ENCODE assay signal across 1 cellular context in the genomic region with DNA sequence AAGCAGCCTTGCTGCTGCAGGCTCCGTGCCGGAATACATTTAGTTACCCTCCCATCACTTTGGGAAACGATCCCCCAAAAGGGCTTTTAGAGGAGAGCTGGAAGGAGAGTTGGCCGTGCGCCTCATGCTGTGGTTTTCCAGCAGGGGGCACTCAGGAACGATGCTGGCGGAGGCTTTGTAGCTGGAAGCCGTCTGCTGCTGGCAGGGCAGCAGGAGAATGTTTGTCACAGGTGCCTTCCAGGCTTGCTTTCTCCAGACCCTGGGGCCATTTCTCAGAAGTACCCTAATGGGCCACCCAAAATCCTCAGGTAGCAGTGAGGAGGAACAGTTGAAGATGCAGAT.
TF ChIP-seq lines count a peak whose summit lies in the region.

No MANE protein-coding gene starts in this region.

TF ChIP-seq in GM23338, 12 proteins besides CTCF, POLR2A, EP300 and RAD21 (continued from another document):
- TF ChIP-seq, protein P1, sequence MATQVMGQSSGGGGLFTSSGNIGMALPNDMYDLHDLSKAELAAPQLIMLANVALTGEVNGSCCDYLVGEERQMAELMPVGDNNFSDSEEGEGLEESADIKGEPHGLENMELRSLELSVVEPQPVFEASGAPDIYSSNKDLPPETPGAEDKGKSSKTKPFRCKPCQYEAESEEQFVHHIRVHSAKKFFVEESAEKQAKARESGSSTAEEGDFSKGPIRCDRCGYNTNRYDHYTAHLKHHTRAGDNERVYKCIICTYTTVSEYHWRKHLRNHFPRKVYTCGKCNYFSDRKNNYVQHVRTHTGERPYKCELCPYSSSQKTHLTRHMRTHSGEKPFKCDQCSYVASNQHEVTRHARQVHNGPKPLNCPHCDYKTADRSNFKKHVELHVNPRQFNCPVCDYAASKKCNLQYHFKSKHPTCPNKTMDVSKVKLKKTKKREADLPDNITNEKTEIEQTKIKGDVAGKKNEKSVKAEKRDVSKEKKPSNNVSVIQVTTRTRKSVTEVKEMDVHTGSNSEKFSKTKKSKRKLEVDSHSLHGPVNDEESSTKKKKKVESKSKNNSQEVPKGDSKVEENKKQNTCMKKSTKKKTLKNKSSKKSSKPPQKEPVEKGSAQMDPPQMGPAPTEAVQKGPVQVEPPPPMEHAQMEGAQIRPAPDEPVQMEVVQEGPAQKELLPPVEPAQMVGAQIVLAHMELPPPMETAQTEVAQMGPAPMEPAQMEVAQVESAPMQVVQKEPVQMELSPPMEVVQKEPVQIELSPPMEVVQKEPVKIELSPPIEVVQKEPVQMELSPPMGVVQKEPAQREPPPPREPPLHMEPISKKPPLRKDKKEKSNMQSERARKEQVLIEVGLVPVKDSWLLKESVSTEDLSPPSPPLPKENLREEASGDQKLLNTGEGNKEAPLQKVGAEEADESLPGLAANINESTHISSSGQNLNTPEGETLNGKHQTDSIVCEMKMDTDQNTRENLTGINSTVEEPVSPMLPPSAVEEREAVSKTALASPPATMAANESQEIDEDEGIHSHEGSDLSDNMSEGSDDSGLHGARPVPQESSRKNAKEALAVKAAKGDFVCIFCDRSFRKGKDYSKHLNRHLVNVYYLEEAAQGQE (IDR thresholded peaks at IDR 0.05; ENCODE audit: unreplicated experiment): no peak
